In genomic region chr3:44339181-44339741, GRCh38 we compare ENCODE assay signal across 8 cellular contexts. TPM values are rescaled to one million over a fixed set of nuclear protein-coding genes. Genes with fewer than 3 reads are reported as not detected.
DNase-seq lines count a peak whose midpoint lies in the region; ATAC-seq and TF ChIP-seq lines count a peak whose summit lies in the region.

No MANE protein-coding gene starts in this region.

- TF ChIP-seq CTCF in LNCaP clone FGC (IDR thresholded peaks at IDR 0.05; ENCODE audit: control insufficient read depth, extremely low read depth, insufficient read depth), result no peak

- H3K27me3 ChIP-seq in BLaER1 (no peaks in the 10 kb centered on the region), ectodermal cell (ENCODE audit: control insufficient read depth, insufficient read depth, low read length, poor library complexity, severe bottlenecking) (no peaks in the 10 kb centered on the region)

- H3K4me1 ChIP-seq in BLaER1 (peaks cover 24% of the 10 kb centered on the region), ectodermal cell (ENCODE audit: control insufficient read depth, insufficient read depth, low read length) (peaks cover 10% of the 10 kb centered on the region)

- peaks cover 5% of the 10 kb centered on the region; the same call in 1 of the 2 replicates for H3K36me3 ChIP-seq in BLaER1
- H3K36me3 ChIP-seq in ectodermal cell (ENCODE audit: control insufficient read depth, insufficient read depth, low read length), result no peaks in the 10 kb centered on the region

- H3K27ac ChIP-seq in BLaER1 (peak overlapping the region; percentile 88), ectodermal cell (ENCODE audit: insufficient read depth, low read depth, low read length, poor library complexity, severe bottlenecking) (peak overlapping the region; percentile 96)

- WGBS in ectodermal cell, 2 experiments, result 29 to 31% methylated on average over 5 to 7 of the region's 7 CpGs

- H3K4me3 ChIP-seq in BLaER1 (peak overlapping the region; percentile 70), LNCaP clone FGC (ENCODE audit: low read depth, low read length) (peak overlapping the region; percentile 79), ectodermal cell (ENCODE audit: insufficient read depth, low read depth, low read length) (peak overlapping the region; percentile 68)

- peak overlapping the region; percentile 94 for H3K4me3 Mint-ChIP-seq in natural killer cell treated with Interleukin-12 subunit alpha and Interleukin-12 subunit beta and Interleukin-15 and Interleukin-18, amount 100 ng/mL, for 72 hours

- H3K4me1 Mint-ChIP-seq in natural killer cell treated with Interleukin-12 subunit alpha and Interleukin-12 subunit beta and Interleukin-15 and Interleukin-18, amount 100 ng/mL, for 72 hours (ENCODE audit: low read depth in 2 of 2), result peaks cover 18 to 30% of the 10 kb centered on the region in 2 donors

- H3K9ac ChIP-seq in BLaER1, result peak overlapping the region; percentile 82

- no peaks in the 10 kb centered on the region for H3K27me3 Mint-ChIP-seq in natural killer cell treated with Interleukin-12 subunit alpha and Interleukin-12 subunit beta and Interleukin-15 and Interleukin-18, amount 100 ng/mL, for 72 hours

- H3K36me3 Mint-ChIP-seq in natural killer cell treated with Interleukin-12 subunit alpha and Interleukin-12 subunit beta and Interleukin-15 and Interleukin-18, amount 100 ng/mL, for 72 hours, result no peaks in the 10 kb centered on the region

- H3K9me3 ChIP-seq in BLaER1, result no peaks in the 10 kb centered on the region
- no peaks in the 10 kb centered on the region for H3K9me3 ChIP-seq in ectodermal cell (ENCODE audit: control insufficient read depth, low read length)

- H4K20me1 ChIP-seq in BLaER1, result no peaks in the 10 kb centered on the region

- no peaks in the 10 kb centered on the region for H3K9me3 Mint-ChIP-seq in natural killer cell treated with Interleukin-12 subunit alpha and Interleukin-12 subunit beta and Interleukin-15 and Interleukin-18, amount 100 ng/mL, for 72 hours

- no peak for DNase-seq in LNCaP clone FGC (ENCODE audit: low read depth)
- DNase-seq in natural killer cell treated with Interleukin-12 subunit alpha and Interleukin-12 subunit beta and Interleukin-15 and Interleukin-18, amount 100 ng/mL, for 72 hours (ENCODE audit: low spot score), result no peak
- DNase-seq in UCSD-AML1 (lab: John Stamatoyannopoulos, UW; ENCODE audit: unreplicated experiment), result no peak
- DNase-seq in NCI-H345 treated with DMSO at 0.1 percent for 48 hours (lab: John Stamatoyannopoulos, UW; ENCODE audit: unreplicated experiment), result no peak

- no peak for ATAC-seq in natural killer cell treated with Interleukin-12 subunit alpha and Interleukin-12 subunit beta and Interleukin-15 and Interleukin-18, amount 100 ng/mL, for 72 hours
- ATAC-seq in HG02938 (IDR thresholded peaks at IDR 0.05; ENCODE audit: unreplicated experiment), result no peak
- no peak for ATAC-seq in GM19455 (IDR thresholded peaks at IDR 0.05; ENCODE audit: unreplicated experiment)

- H3K4me2 ChIP-seq in BLaER1, result peak overlapping the region; percentile 86

- H3K27ac Mint-ChIP-seq in natural killer cell treated with Interleukin-12 subunit alpha and Interleukin-12 subunit beta and Interleukin-15 and Interleukin-18, amount 100 ng/mL, for 72 hours, result peak overlapping the region; percentile 93 to 96

RNA-seq across cellular contexts. Expression of gene TCAIM, which starts 0.7 kb away (rescaled TPM):
- polyA plus RNA-seq in ectodermal cell (2013, experiment 1 of 4), result 26.3 TPM
- 26.3 TPM for polyA plus RNA-seq in ectodermal cell (2013, experiment 2 of 4)
- polyA plus RNA-seq in ectodermal cell (2013, experiment 3 of 4), result 22.5 TPM
- polyA plus RNA-seq in ectodermal cell (2013, experiment 4 of 4), result 24.8 TPM
- total RNA-seq in natural killer cell treated with Interleukin-12 subunit alpha and Interleukin-12 subunit beta and Interleukin-15 and Interleukin-18, amount 100 ng/mL, for 72 hours, result 10 to 100 TPM; 16.9 to 18.8 TPM
